Comparison of ENCODE assay signal across 1 cellular context in the genomic region with DNA sequence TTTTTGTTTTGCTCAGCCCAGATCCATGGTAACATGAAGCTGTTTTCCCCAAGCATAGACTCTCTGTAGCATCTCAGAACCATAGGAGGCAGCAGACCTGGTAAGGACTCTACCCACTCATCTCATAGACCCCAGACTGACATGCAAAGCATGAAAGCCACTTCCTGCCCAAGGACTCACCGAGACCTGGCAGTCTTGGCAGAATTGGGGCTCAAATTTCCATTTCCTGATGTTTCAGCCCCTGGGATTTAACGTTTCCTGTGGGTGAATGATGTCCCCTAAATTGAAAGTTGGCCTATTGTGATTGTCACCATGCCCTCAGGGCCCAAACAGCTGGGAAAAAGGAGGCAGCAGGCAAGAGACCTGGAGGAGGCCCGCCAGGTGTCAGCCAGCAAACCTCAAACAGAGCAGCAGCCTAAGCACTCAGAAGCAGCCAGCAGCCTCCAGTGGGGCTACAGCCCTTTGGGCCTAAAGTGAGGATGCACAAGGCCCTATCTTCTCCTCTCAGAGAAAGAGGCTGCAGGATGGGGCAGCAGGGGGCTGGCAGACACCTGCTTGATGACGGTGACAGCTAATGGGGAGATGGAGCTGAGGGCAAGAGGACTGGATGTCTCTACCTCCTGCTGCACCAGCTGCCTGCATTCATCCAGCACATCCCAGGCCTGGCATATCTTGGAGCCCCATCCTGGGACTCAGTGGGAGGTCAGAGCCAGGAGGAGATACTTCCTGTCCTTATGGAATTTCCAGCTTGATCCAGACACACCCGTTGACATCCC.
TF ChIP-seq lines count a peak whose summit lies in the region.

No MANE protein-coding gene starts in this region.

TF ChIP-seq in GM23338, 12 proteins besides CTCF, POLR2A, EP300 and RAD21:
- TF ChIP-seq, protein P1, sequence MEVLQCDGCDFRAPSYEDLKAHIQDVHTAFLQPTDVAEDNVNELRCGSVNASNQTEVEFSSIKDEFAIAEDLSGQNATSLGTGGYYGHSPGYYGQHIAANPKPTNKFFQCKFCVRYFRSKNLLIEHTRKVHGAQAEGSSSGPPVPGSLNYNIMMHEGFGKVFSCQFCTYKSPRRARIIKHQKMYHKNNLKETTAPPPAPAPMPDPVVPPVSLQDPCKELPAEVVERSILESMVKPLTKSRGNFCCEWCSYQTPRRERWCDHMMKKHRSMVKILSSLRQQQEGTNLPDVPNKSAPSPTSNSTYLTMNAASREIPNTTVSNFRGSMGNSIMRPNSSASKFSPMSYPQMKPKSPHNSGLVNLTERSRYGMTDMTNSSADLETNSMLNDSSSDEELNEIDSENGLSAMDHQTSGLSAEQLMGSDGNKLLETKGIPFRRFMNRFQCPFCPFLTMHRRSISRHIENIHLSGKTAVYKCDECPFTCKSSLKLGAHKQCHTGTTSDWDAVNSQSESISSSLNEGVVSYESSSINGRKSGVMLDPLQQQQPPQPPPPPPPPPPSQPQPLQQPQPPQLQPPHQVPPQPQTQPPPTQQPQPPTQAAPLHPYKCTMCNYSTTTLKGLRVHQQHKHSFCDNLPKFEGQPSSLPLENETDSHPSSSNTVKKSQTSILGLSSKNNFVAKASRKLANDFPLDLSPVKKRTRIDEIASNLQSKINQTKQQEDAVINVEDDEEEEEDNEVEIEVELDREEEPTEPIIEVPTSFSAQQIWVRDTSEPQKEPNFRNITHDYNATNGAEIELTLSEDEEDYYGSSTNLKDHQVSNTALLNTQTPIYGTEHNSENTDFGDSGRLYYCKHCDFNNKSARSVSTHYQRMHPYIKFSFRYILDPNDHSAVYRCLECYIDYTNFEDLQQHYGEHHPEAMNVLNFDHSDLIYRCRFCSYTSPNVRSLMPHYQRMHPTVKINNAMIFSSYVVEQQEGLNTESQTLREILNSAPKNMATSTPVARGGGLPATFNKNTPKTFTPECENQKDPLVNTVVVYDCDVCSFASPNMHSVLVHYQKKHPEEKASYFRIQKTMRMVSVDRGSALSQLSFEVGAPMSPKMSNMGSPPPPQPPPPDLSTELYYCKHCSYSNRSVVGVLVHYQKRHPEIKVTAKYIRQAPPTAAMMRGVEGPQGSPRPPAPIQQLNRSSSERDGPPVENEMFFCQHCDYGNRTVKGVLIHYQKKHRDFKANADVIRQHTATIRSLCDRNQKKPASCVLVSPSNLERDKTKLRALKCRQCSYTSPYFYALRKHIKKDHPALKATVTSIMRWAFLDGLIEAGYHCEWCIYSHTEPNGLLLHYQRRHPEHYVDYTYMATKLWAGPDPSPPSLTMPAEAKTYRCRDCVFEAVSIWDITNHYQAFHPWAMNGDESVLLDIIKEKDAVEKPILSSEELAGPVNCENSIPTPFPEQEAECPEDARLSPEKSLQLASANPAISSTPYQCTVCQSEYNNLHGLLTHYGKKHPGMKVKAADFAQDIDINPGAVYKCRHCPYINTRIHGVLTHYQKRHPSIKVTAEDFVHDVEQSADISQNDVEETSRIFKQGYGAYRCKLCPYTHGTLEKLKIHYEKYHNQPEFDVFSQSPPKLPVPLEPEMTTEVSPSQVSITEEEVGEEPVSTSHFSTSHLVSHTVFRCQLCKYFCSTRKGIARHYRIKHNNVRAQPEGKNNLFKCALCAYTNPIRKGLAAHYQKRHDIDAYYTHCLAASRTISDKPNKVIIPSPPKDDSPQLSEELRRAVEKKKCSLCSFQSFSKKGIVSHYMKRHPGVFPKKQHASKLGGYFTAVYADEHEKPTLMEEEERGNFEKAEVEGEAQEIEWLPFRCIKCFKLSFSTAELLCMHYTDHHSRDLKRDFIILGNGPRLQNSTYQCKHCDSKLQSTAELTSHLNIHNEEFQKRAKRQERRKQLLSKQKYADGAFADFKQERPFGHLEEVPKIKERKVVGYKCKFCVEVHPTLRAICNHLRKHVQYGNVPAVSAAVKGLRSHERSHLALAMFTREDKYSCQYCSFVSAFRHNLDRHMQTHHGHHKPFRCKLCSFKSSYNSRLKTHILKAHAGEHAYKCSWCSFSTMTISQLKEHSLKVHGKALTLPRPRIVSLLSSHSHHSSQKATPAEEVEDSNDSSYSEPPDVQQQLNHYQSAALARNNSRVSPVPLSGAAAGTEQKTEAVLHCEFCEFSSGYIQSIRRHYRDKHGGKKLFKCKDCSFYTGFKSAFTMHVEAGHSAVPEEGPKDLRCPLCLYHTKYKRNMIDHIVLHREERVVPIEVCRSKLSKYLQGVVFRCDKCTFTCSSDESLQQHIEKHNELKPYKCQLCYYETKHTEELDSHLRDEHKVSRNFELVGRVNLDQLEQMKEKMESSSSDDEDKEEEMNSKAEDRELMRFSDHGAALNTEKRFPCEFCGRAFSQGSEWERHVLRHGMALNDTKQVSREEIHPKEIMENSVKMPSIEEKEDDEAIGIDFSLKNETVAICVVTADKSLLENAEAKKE (CRISPR knock-in tag; IDR thresholded peaks at IDR 0.05), result no peak
- TF ChIP-seq JUNB (IDR thresholded peaks at IDR 0.05; ENCODE audit: unreplicated experiment) (no peak), ZNF331 (CRISPR knock-in tag; IDR thresholded peaks at IDR 0.05; ENCODE audit: low read depth) (no peak), NANOG (IDR thresholded peaks at IDR 0.05; ENCODE audit: borderline replicate concordance) (no peak), EZH2 (IDR thresholded peaks at IDR 0.05; ENCODE audit: low read depth, unreplicated experiment) (no peak), STAT1 (IDR thresholded peaks at IDR 0.05; ENCODE audit: unreplicated experiment) (no peak), CREB1 (CRISPR knock-in tag; IDR thresholded peaks at IDR 0.05; ENCODE audit: low read depth) (no peak), POLR2AphosphoS5 (IDR thresholded peaks at IDR 0.05; ENCODE audit: low read depth) (no peak), EZH2phosphoT487 (IDR thresholded peaks at IDR 0.05; ENCODE audit: unreplicated experiment) (no peak), ZNF114 (CRISPR knock-in tag; IDR thresholded peaks at IDR 0.05) (no peak)
- TF ChIP-seq, protein P2, sequence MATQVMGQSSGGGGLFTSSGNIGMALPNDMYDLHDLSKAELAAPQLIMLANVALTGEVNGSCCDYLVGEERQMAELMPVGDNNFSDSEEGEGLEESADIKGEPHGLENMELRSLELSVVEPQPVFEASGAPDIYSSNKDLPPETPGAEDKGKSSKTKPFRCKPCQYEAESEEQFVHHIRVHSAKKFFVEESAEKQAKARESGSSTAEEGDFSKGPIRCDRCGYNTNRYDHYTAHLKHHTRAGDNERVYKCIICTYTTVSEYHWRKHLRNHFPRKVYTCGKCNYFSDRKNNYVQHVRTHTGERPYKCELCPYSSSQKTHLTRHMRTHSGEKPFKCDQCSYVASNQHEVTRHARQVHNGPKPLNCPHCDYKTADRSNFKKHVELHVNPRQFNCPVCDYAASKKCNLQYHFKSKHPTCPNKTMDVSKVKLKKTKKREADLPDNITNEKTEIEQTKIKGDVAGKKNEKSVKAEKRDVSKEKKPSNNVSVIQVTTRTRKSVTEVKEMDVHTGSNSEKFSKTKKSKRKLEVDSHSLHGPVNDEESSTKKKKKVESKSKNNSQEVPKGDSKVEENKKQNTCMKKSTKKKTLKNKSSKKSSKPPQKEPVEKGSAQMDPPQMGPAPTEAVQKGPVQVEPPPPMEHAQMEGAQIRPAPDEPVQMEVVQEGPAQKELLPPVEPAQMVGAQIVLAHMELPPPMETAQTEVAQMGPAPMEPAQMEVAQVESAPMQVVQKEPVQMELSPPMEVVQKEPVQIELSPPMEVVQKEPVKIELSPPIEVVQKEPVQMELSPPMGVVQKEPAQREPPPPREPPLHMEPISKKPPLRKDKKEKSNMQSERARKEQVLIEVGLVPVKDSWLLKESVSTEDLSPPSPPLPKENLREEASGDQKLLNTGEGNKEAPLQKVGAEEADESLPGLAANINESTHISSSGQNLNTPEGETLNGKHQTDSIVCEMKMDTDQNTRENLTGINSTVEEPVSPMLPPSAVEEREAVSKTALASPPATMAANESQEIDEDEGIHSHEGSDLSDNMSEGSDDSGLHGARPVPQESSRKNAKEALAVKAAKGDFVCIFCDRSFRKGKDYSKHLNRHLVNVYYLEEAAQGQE (IDR thresholded peaks at IDR 0.05; ENCODE audit: unreplicated experiment), result no peak
- TF ChIP-seq, protein P3, sequence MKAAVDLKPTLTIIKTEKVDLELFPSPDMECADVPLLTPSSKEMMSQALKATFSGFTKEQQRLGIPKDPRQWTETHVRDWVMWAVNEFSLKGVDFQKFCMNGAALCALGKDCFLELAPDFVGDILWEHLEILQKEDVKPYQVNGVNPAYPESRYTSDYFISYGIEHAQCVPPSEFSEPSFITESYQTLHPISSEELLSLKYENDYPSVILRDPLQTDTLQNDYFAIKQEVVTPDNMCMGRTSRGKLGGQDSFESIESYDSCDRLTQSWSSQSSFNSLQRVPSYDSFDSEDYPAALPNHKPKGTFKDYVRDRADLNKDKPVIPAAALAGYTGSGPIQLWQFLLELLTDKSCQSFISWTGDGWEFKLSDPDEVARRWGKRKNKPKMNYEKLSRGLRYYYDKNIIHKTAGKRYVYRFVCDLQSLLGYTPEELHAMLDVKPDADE (IDR thresholded peaks at IDR 0.05), result no peak
